In genomic region chr2:228869601-228870264, GRCh38 we compare ENCODE assay signal across 19 cellular contexts.
DNase-seq lines count a peak whose midpoint lies in the region; ATAC-seq and TF ChIP-seq lines count a peak whose summit lies in the region.
"Had no signal": no experiment of that assay in that cellular context is flagged by ENCODE, and none has a peak within 500 bp of the region (broad histone marks: within the 10 kb centered on the region; RNA-seq: fewer than 3 reads in every experiment).

No MANE protein-coding gene starts in this region.

- H3K9me3 Mint-ChIP-seq in HFFc6 (peaks cover 4% of the 10 kb centered on the region; the same call in 1 of the 2 replicates), WTC11 (peaks cover 15% of the 10 kb centered on the region), neural progenitor cell (peaks cover 4% of the 10 kb centered on the region)

- no peak overlapping the region for H3K4me3 ChIP-seq in fibroblast of villous mesenchyme (ENCODE audit: low read depth, low read length)
- H3K4me3 ChIP-seq in neural progenitor cell, result no peak overlapping the region
- H3K4me3 ChIP-seq in aorta (ENCODE audit: low read length in 2 of 2), result no peak overlapping the region
- H3K4me3 ChIP-seq: BLaER1 had no signal

- H3K27ac Mint-ChIP-seq in HFFc6 (peak overlapping the region; percentile 46; the same call in 1 of the 2 replicates), WTC11 (peak overlapping the region; percentile 69), neural progenitor cell (no peak overlapping the region)
- H3K27ac Mint-ChIP-seq: CD8-positive, alpha-beta memory T cell had no signal

- no peaks in the 10 kb centered on the region for H3F3A ChIP-seq in neural progenitor cell (ENCODE audit: low read depth)

- H3K9me3 ChIP-seq in neural progenitor cell (ENCODE audit: low read depth), result no peaks in the 10 kb centered on the region
- H3K9me3 ChIP-seq in aorta (ENCODE audit: control insufficient read depth, low read length), result no peaks in the 10 kb centered on the region

- peak; percentile 89 for ATAC-seq in WTC11
- no peak for ATAC-seq in aorta (ENCODE audit: low FRiP score)
- ATAC-seq: SK-N-SH treated with all-trans-retinoic acid at 6 μM for 48 hours had no signal

- no peaks in the 10 kb centered on the region for H4K20me1 ChIP-seq in neural progenitor cell (ENCODE audit: low read depth)
- H4K20me1 ChIP-seq: BLaER1 had no signal

- H3K4me1 ChIP-seq in neural progenitor cell (peaks cover 7% of the 10 kb centered on the region), aorta (ENCODE audit: control insufficient read depth in 1 of 2, insufficient read depth in 2 of 2, low read length in 2 of 2) (no peaks in the 10 kb centered on the region)

- H3K36me3 Mint-ChIP-seq in HFFc6 (ENCODE audit: low read depth) (peaks cover 11% of the 10 kb centered on the region), WTC11 (peaks cover 6% of the 10 kb centered on the region), neural progenitor cell (no peaks in the 10 kb centered on the region)
- H3K36me3 Mint-ChIP-seq: CD8-positive, alpha-beta memory T cell had no signal

- H3K27me3 Mint-ChIP-seq in HFFc6 (ENCODE audit: insufficient read depth) (no peaks in the 10 kb centered on the region; the same call in 1 of the 2 replicates), WTC11 (ENCODE audit: low read depth) (no peaks in the 10 kb centered on the region), neural progenitor cell (ENCODE audit: insufficient read depth, low read depth) (no peaks in the 10 kb centered on the region)
- H3K27me3 Mint-ChIP-seq: CD8-positive, alpha-beta memory T cell had no signal

- CTCF ChIA-PET in WTC11 (lab: Charles Lee), result no interaction called here

- DNase-seq in HFFc6 (no peak), WTC11 (ENCODE audit: low spot score) (no peak), fibroblast of villous mesenchyme (ENCODE audit: low read depth) (peak; percentile 51), neural progenitor cell (ENCODE audit: low spot score) (no peak), HPDE6-E6E7 (ENCODE audit: extremely low spot score) (no peak), aorta (no peak), amygdala (lab: John Stamatoyannopoulos, UW) (no peak)
- DNase-seq: CD8-positive, alpha-beta memory T cell; DMS 273 treated with DMSO at 0.1 percent for 48 hours; EL; HCEC 1CT; KG1; MM.1S; NCI-H1105 treated with DMSO at 0.1 percent for 48 hours; NCI-H187; NCI-H446; SHP77 had no signal

- H3K27ac ChIP-seq in neural progenitor cell, result no peak overlapping the region
- H3K27ac ChIP-seq in aorta (ENCODE audit: low read depth in 1 of 2, low read length in 2 of 2), result no peak overlapping the region
- H3K27ac ChIP-seq: BLaER1 had no signal

- no peak overlapping the region for H3K4me2 ChIP-seq in neural progenitor cell
- H3K4me2 ChIP-seq: BLaER1 had no signal

- H3K4me3 Mint-ChIP-seq in HFFc6, result peak overlapping the region; percentile 70
- H3K4me3 Mint-ChIP-seq in WTC11, result no peak overlapping the region
- H3K4me3 Mint-ChIP-seq in neural progenitor cell, result no peak overlapping the region
- H3K4me3 Mint-ChIP-seq: CD8-positive, alpha-beta memory T cell had no signal

- no peak overlapping the region for H3K9ac ChIP-seq in neural progenitor cell
- H3K9ac ChIP-seq: BLaER1 had no signal

- H3K27me3 ChIP-seq in neural progenitor cell (no peaks in the 10 kb centered on the region), aorta (ENCODE audit: control insufficient read depth in 1 of 2, insufficient read depth in 2 of 2, low read length in 1 of 2) (no peaks in the 10 kb centered on the region)
- H3K27me3 ChIP-seq: BLaER1 had no signal

- POLR2A ChIA-PET in WTC11 (lab: Charles Lee), result no interaction called here

- intact Hi-C loops in aorta (cut with DNase I), result no loop called here

- no peaks in the 10 kb centered on the region for H3K79me2 ChIP-seq in neural progenitor cell (ENCODE audit: low read depth)

- H3K36me3 ChIP-seq in neural progenitor cell (no peaks in the 10 kb centered on the region), aorta (ENCODE audit: control insufficient read depth in 1 of 2, insufficient read depth in 2 of 2, low read length in 1 of 2) (no peaks in the 10 kb centered on the region)

- TF ChIP-seq CTCF in HFFc6 (IDR thresholded peaks at IDR 0.05) (no peak), WTC11 (IDR thresholded peaks at IDR 0.05) (no peak), fibroblast of villous mesenchyme (IDR thresholded peaks at IDR 0.05; ENCODE audit: insufficient read depth, low read depth, low read length) (no peak), neural progenitor cell (IDR thresholded peaks at IDR 0.05) (no peak)

- peak overlapping the region; percentile 8 for H2AFZ ChIP-seq in neural progenitor cell (replicated peaks)

- peaks cover 37% of the 10 kb centered on the region for H3K4me1 Mint-ChIP-seq in HFFc6 (ENCODE audit: low read depth)
- H3K4me1 Mint-ChIP-seq in WTC11, result peaks cover 13% of the 10 kb centered on the region
- H3K4me1 Mint-ChIP-seq in neural progenitor cell, result peaks cover 4% of the 10 kb centered on the region
- H3K4me1 Mint-ChIP-seq: CD8-positive, alpha-beta memory T cell had no signal

TF ChIP-seq in WTC11, 78 proteins besides CTCF, POLR2A, EP300 and RAD21:
- TF ChIP-seq PREB (CRISPR knock-in tag; IDR thresholded peaks at IDR 0.05; ENCODE audit: borderline replicate concordance), result no peak
- TF ChIP-seq ZBTB43 (CRISPR knock-in tag; IDR thresholded peaks at IDR 0.05), result no peak
- no peak for TF ChIP-seq FOXJ3 (CRISPR knock-in tag; IDR thresholded peaks at IDR 0.05; ENCODE audit: borderline replicate concordance)
- TF ChIP-seq PRDM15 (CRISPR knock-in tag; IDR thresholded peaks at IDR 0.05), result no peak
- TF ChIP-seq FOXK1 (CRISPR knock-in tag; IDR thresholded peaks at IDR 0.05), result no peak
